ENCODE assay signal across 8 cellular contexts in the genomic region with DNA sequence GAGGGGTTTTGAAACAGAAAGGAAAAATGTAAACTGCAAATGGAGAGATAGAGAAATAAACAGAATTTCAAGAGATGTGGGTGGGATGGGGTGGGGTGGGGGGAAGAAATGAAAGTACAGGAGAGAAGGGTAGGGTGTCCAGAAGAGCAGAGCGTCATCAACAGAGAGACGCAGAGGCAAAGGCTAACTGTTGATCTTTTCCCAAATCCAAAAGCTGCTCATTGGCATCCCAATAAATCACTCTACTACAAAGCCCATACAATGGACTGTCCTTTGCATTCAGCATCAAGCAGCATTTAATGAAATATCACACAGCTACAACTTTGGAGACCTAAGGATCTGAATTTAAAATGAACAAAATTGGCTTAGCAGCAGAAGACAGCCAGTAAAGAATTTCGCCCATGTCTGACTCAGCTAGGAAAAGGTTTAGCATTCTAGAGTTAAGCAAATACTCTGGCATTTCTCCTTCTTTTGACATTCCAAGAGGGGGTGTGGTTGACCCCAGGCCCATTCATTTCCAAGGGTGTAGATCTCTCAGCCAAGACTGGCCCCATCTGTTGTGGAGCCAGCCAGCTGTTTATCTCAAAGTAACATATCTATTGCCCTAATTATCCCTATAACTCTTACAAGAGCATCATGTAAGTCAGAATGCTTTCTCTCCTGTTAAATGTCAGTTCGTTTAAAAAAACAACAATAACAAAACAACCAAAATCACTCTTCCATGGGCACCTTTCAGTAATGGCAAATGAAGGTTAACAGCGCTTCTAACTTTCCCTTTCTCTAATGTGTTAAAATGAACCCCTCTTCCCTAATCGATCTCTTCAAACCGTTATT. TPM values are rescaled to one million over a fixed set of nuclear protein-coding genes. Genes with fewer than 3 reads are reported as not detected.
DNase-seq lines count a peak whose midpoint lies in the region; ATAC-seq and TF ChIP-seq lines count a peak whose summit lies in the region.

No MANE protein-coding gene starts in this region.

- peak overlapping the region; percentile 83 for H3K4me3 ChIP-seq in cardiac muscle cell
- H3K4me3 ChIP-seq in iPS-15b (ENCODE audit: low read depth, low read length), result peak overlapping the region; percentile 98
- peak overlapping the region; percentile 81 for H3K4me3 ChIP-seq in suprapubic skin

- no peaks in the 10 kb centered on the region for H3K27me3 Mint-ChIP-seq in activated T-helper 1 cell treated with anti-CD3 and anti-CD28 coated beads, Interleukin-12 subunit alpha, Interleukin-12 subunit beta, Interleukin-2, Interleukin-4 antibody, amounts not matched to agents 30 ng/mL and 10 ng/mL and 1 ng/mL, durations not matched to agents 14 hours and 24 hours and 36 hours (ENCODE audit: insufficient read depth)
- H3K27me3 Mint-ChIP-seq in stimulated activated memory B cell treated with anti-CD40 and anti-IgM and Interleukin-4, amounts not matched to agents 10 μg/mL and 1 μg/mL and 100 μg/mL, for 72 hours, result no peaks in the 10 kb centered on the region

- H3K4me1 Mint-ChIP-seq in activated T-helper 1 cell treated with anti-CD3 and anti-CD28 coated beads, Interleukin-12 subunit alpha, Interleukin-12 subunit beta, Interleukin-2, Interleukin-4 antibody, amounts not matched to agents 30 ng/mL and 10 ng/mL and 1 ng/mL, durations not matched to agents 14 hours and 24 hours and 36 hours (ENCODE audit: low read depth), result peaks cover 27% of the 10 kb centered on the region
- peaks cover 63% of the 10 kb centered on the region for H3K4me1 Mint-ChIP-seq in stimulated activated memory B cell treated with anti-CD40 and anti-IgM and Interleukin-4, amounts not matched to agents 10 μg/mL and 1 μg/mL and 100 μg/mL, for 72 hours

- 11% methylated on average over 7 of the region's 7 CpGs for WGBS in suprapubic skin

- intact Hi-C loops in Right ventricle myocardium superior (cut with DNase I), result loop anchor here (10.0 kb wide), 2 partner anchors 85 to 145 kb away; partner anchors contain the start of gene PCF11
- intact Hi-C loops in activated T-helper 1 cell treated with anti-CD3 and anti-CD28 coated beads, Interleukin-12 subunit alpha, Interleukin-12 subunit beta, Interleukin-2, Interleukin-4 antibody, amounts not matched to agents 30 ng/mL and 10 ng/mL and 1 ng/mL, durations not matched to agents 14 hours and 24 hours and 36 hours (cut with micrococcal nuclease), result loop anchor here (2.0 kb wide), 4 partner anchors 13 to 143 kb away; no protein-coding TSS in a partner anchor

- peak overlapping the region; percentile 32 for H3K27ac Mint-ChIP-seq in activated T-helper 1 cell treated with anti-CD3 and anti-CD28 coated beads, Interleukin-12 subunit alpha, Interleukin-12 subunit beta, Interleukin-2, Interleukin-4 antibody, amounts not matched to agents 30 ng/mL and 10 ng/mL and 1 ng/mL, durations not matched to agents 14 hours and 24 hours and 36 hours
- no peak overlapping the region for H3K27ac Mint-ChIP-seq in stimulated activated memory B cell treated with anti-CD40 and anti-IgM and Interleukin-4, amounts not matched to agents 10 μg/mL and 1 μg/mL and 100 μg/mL, for 72 hours

- peaks cover 25% of the 10 kb centered on the region for H3K36me3 Mint-ChIP-seq in activated T-helper 1 cell treated with anti-CD3 and anti-CD28 coated beads, Interleukin-12 subunit alpha, Interleukin-12 subunit beta, Interleukin-2, Interleukin-4 antibody, amounts not matched to agents 30 ng/mL and 10 ng/mL and 1 ng/mL, durations not matched to agents 14 hours and 24 hours and 36 hours (ENCODE audit: low read depth)
- H3K36me3 Mint-ChIP-seq in stimulated activated memory B cell treated with anti-CD40 and anti-IgM and Interleukin-4, amounts not matched to agents 10 μg/mL and 1 μg/mL and 100 μg/mL, for 72 hours, result peaks cover 38% of the 10 kb centered on the region

- TF ChIP-seq EP300 in suprapubic skin (IDR thresholded peaks at IDR 0.05), result no peak

- H3K9ac ChIP-seq in iPS-15b (ENCODE audit: low read depth, low read length), result no peak overlapping the region

- peak in 1 of 2 donors; percentile 77 for DNase-seq in cardiac muscle cell (ENCODE audit: low read depth in 1 of 2, low spot score in 1 of 2)
- no peak for DNase-seq in Right ventricle myocardium superior
- no peak for DNase-seq in activated T-helper 1 cell treated with anti-CD3 and anti-CD28 coated beads, Interleukin-12 subunit alpha, Interleukin-12 subunit beta, Interleukin-2, Interleukin-4 antibody, amounts not matched to agents 30 ng/mL and 10 ng/mL and 1 ng/mL, durations not matched to agents 14 hours and 24 hours and 36 hours (ENCODE audit: low spot score)
- no peak for DNase-seq in suprapubic skin (ENCODE audit: low spot score in 2 of 2)
- no peak for DNase-seq in activated gamma-delta T cell (lab: John Stamatoyannopoulos, UW)
- DNase-seq in globus pallidus (ENCODE audit: low spot score), result no peak

- H3K27ac ChIP-seq in cardiac muscle cell, result peak overlapping the region; percentile 78
- peak overlapping the region; percentile 93 for H3K27ac ChIP-seq in suprapubic skin

- no peak for ATAC-seq in Right ventricle myocardium superior (ENCODE audit: poor library complexity)
- no peak for ATAC-seq in stimulated activated memory B cell treated with anti-CD40 and anti-IgM and Interleukin-4, amounts not matched to agents 10 μg/mL and 1 μg/mL and 100 μg/mL, for 72 hours

- H3K27me3 ChIP-seq in cardiac muscle cell, result no peaks in the 10 kb centered on the region
- H3K27me3 ChIP-seq in iPS-15b (ENCODE audit: control insufficient read depth, insufficient read depth, low read length), result no peaks in the 10 kb centered on the region
- H3K27me3 ChIP-seq in suprapubic skin, result no peaks in the 10 kb centered on the region

- H3K4me3 Mint-ChIP-seq in activated T-helper 1 cell treated with anti-CD3 and anti-CD28 coated beads, Interleukin-12 subunit alpha, Interleukin-12 subunit beta, Interleukin-2, Interleukin-4 antibody, amounts not matched to agents 30 ng/mL and 10 ng/mL and 1 ng/mL, durations not matched to agents 14 hours and 24 hours and 36 hours, result no peak overlapping the region
- H3K4me3 Mint-ChIP-seq in stimulated activated memory B cell treated with anti-CD40 and anti-IgM and Interleukin-4, amounts not matched to agents 10 μg/mL and 1 μg/mL and 100 μg/mL, for 72 hours, result no peak overlapping the region

- H3K4me1 ChIP-seq in cardiac muscle cell (ENCODE audit: low read depth), result peaks cover 19% of the 10 kb centered on the region
- peaks cover 15% of the 10 kb centered on the region for H3K4me1 ChIP-seq in iPS-15b (ENCODE audit: control insufficient read depth, insufficient read depth, low read length)
- H3K4me1 ChIP-seq in suprapubic skin, result peaks cover 44% of the 10 kb centered on the region

- no peak for TF ChIP-seq CTCF in cardiac muscle cell (IDR thresholded peaks at IDR 0.05; ENCODE audit: low read depth, low read length)
- TF ChIP-seq CTCF in suprapubic skin (IDR thresholded peaks at IDR 0.05), result no peak

- no peak for TF ChIP-seq POLR2A in suprapubic skin (IDR thresholded peaks at IDR 0.05)

- peaks cover 2% of the 10 kb centered on the region for H3K36me3 ChIP-seq in cardiac muscle cell
- no peaks in the 10 kb centered on the region for H3K36me3 ChIP-seq in iPS-15b (ENCODE audit: control insufficient read depth, insufficient read depth, low read length)
- H3K36me3 ChIP-seq in suprapubic skin, result no peaks in the 10 kb centered on the region

- H3K9me3 ChIP-seq in cardiac muscle cell (ENCODE audit: low read depth) (no peaks in the 10 kb centered on the region), iPS-15b (ENCODE audit: control insufficient read depth, insufficient read depth, low read length) (no peaks in the 10 kb centered on the region), suprapubic skin (no peaks in the 10 kb centered on the region)

- H3K9me3 Mint-ChIP-seq in activated T-helper 1 cell treated with anti-CD3 and anti-CD28 coated beads, Interleukin-12 subunit alpha, Interleukin-12 subunit beta, Interleukin-2, Interleukin-4 antibody, amounts not matched to agents 30 ng/mL and 10 ng/mL and 1 ng/mL, durations not matched to agents 14 hours and 24 hours and 36 hours, result no peaks in the 10 kb centered on the region
- no peaks in the 10 kb centered on the region for H3K9me3 Mint-ChIP-seq in stimulated activated memory B cell treated with anti-CD40 and anti-IgM and Interleukin-4, amounts not matched to agents 10 μg/mL and 1 μg/mL and 100 μg/mL, for 72 hours

RNA-seq across cellular contexts. Expression of gene RAB30, which starts 1.4 kb away (rescaled TPM):
- total RNA-seq in cardiac muscle cell (9.4 and 9.8 TPM in 2 replicates), Right ventricle myocardium superior (24.2 TPM), suprapubic skin (10 to 100 TPM; 14.1 to 38.1 (median 24.4) TPM)
- 4.3 and 6.9 TPM in 2 replicates for polyA plus RNA-seq in cardiac muscle cell
- total RNA-seq in activated T-helper 1 cell treated with anti-CD3 and anti-CD28 coated beads, Interleukin-12 subunit alpha, Interleukin-12 subunit beta, Interleukin-2, Interleukin-4 antibody, amounts not matched to agents 30 ng/mL and 10 ng/mL and 1 ng/mL, durations not matched to agents 14 hours and 24 hours and 36 hours, result 15.2 and 16.0 TPM in 2 replicates
